ENCODE assay signal across 13 cellular contexts in the genomic region with DNA sequence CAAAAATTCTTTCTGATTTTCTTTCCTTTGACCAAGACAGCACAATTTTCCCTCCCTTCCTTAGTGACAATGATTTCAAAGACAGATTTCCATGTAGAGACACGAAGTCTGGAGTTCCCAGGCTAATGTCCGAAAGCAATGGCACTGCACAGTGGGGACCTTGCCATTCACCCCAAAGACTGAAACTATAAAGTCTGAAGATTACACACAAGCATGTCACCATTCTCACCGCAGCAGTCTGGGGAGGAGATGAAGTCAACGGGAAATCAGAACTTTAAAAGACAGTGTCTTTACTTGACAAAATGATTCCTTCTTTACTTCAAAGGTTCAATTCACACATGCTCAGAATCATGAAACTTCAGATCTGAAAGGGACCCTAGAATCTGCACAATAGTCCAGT. TPM values are rescaled to one million over a fixed set of nuclear protein-coding genes. Genes with fewer than 3 reads are reported as not detected.
DNase-seq lines count a peak whose midpoint lies in the region; ATAC-seq and TF ChIP-seq lines count a peak whose summit lies in the region.
"Had no signal": no experiment of that assay in that cellular context is flagged by ENCODE, and none has a peak within 500 bp of the region (broad histone marks: within the 10 kb centered on the region; RNA-seq: fewer than 3 reads in every experiment).

No MANE protein-coding gene starts in this region.

- TF ChIP-seq POLR2A in vagina (IDR thresholded peaks at IDR 0.05), result no peak

- H3K4me1 Mint-ChIP-seq in GM23338 (peaks cover 60% of the 10 kb centered on the region), progenitor cell of endocrine pancreas (ENCODE audit: low read depth) (peaks cover 20% of the 10 kb centered on the region)
- H3K4me1 Mint-ChIP-seq in activated CD8-positive, alpha-beta T cell treated with anti-CD3 and anti-CD28 coated beads for 36 hours (ENCODE audit: low read depth), result peaks cover 61% of the 10 kb centered on the region

- H3K36me3 ChIP-seq in GM23338 (ENCODE audit: insufficient read depth), result no peaks in the 10 kb centered on the region
- H3K36me3 ChIP-seq in vagina, result no peaks in the 10 kb centered on the region
- H3K36me3 ChIP-seq: prostate gland had no signal

- H3K4me3 ChIP-seq in GM12865 (ENCODE audit: low read depth, low read length) (peak overlapping the region; percentile 27), GM23338 (peak overlapping the region; percentile 18), vagina (no peak overlapping the region)
- H3K4me3 ChIP-seq: prostate gland had no signal

- ATAC-seq in GM23338 (no peak), HG02840 (IDR thresholded peaks at IDR 0.05; ENCODE audit: low FRiP score, unreplicated experiment) (no peak)
- peak; percentile 33 for ATAC-seq in activated CD8-positive, alpha-beta T cell treated with anti-CD3 and anti-CD28 coated beads for 36 hours
- ATAC-seq: HCT116 had no signal

- peaks cover 66% of the 10 kb centered on the region for H3K4me1 ChIP-seq in GM23338 (ENCODE audit: insufficient read depth)
- peaks cover 43% of the 10 kb centered on the region for H3K4me1 ChIP-seq in vagina

- H3K9me2 ChIP-seq in GM23338 (ENCODE audit: insufficient read depth), result no peaks in the 10 kb centered on the region

- H3K9me3 Mint-ChIP-seq in GM23338 (no peaks in the 10 kb centered on the region), progenitor cell of endocrine pancreas (ENCODE audit: low read depth) (no peaks in the 10 kb centered on the region)
- no peaks in the 10 kb centered on the region for H3K9me3 Mint-ChIP-seq in activated CD8-positive, alpha-beta T cell treated with anti-CD3 and anti-CD28 coated beads for 36 hours

- H3K27me3 Mint-ChIP-seq in GM23338 (ENCODE audit: insufficient read depth, low read depth, poor library complexity), result peaks cover 4% of the 10 kb centered on the region
- H3K27me3 Mint-ChIP-seq in activated CD8-positive, alpha-beta T cell treated with anti-CD3 and anti-CD28 coated beads for 36 hours, result no peaks in the 10 kb centered on the region
- no peaks in the 10 kb centered on the region for H3K27me3 Mint-ChIP-seq in progenitor cell of endocrine pancreas

- H3K4me2 ChIP-seq in GM23338, result peak overlapping the region; percentile 59

- no peaks in the 10 kb centered on the region for H3K9me3 ChIP-seq in vagina
- H3K9me3 ChIP-seq: Caco-2, prostate gland had no signal

- no peak overlapping the region for H2AFZ ChIP-seq in GM23338

- intact Hi-C loops in activated CD8-positive, alpha-beta T cell treated with anti-CD3 and anti-CD28 coated beads for 36 hours (cut with micrococcal nuclease), result no loop called here
- intact Hi-C loops in vagina (cut with DNase I), result no loop called here

- TF ChIP-seq CTCF in GM12865 (IDR thresholded peaks at IDR 0.05; ENCODE audit: insufficient read depth, low read depth, low read length, missing control alignments) (no peak), GM23338 (conservative IDR thresholded peaks at IDR 0.05; ENCODE audit: low read depth in 2 of 2) (no peak), progenitor cell of endocrine pancreas (IDR thresholded peaks at IDR 0.05; ENCODE audit: unreplicated experiment) (no peak), vagina (IDR thresholded peaks at IDR 0.05) (no peak)
- TF ChIP-seq CTCF in activated CD8-positive, alpha-beta T cell treated with anti-CD3 and anti-CD28 coated beads for 36 hours (IDR thresholded peaks at IDR 0.05), result no peak

- POLR2A ChIA-PET in activated CD8-positive, alpha-beta T cell treated with anti-CD3 and anti-CD28 coated beads for 36 hours (lab: Charles Lee), result no interaction called here

- H4K20me1 ChIP-seq in GM23338 (replicated peaks; ENCODE audit: insufficient read depth), result peaks cover 87% of the 10 kb centered on the region

- peak overlapping the region; percentile 50; the same call in 1 of the 2 replicates for H3K27ac ChIP-seq in GM23338 (ENCODE audit: low read depth)
- no peak overlapping the region for H3K27ac ChIP-seq in vagina
- H3K27ac ChIP-seq: prostate gland had no signal

- peak overlapping the region; percentile 49; the same call in 1 of the 2 replicates for H3K27ac Mint-ChIP-seq in GM23338
- H3K27ac Mint-ChIP-seq in activated CD8-positive, alpha-beta T cell treated with anti-CD3 and anti-CD28 coated beads for 36 hours, result peak overlapping the region; percentile 70
- peak overlapping the region; percentile 71 for H3K27ac Mint-ChIP-seq in progenitor cell of endocrine pancreas

- H3K4me3 Mint-ChIP-seq in GM23338 (0 out of 3 replicates have a peak overlapping the region, but pooled peaks have one; percentile 18), progenitor cell of endocrine pancreas (ENCODE audit: low read depth) (no peak overlapping the region)
- H3K4me3 Mint-ChIP-seq in activated CD8-positive, alpha-beta T cell treated with anti-CD3 and anti-CD28 coated beads for 36 hours, result no peak overlapping the region

- CTCF ChIA-PET in activated CD8-positive, alpha-beta T cell treated with anti-CD3 and anti-CD28 coated beads for 36 hours (lab: Charles Lee), result no interaction called here

- H3F3A ChIP-seq in GM23338 (replicated peaks; ENCODE audit: low read depth), result no peaks in the 10 kb centered on the region

- peak; percentile 84 for DNase-seq in GM12865 (ENCODE audit: low read depth)
- no peak for DNase-seq in GM23338 (ENCODE audit: low spot score)
- peak; percentile 26 for DNase-seq in activated CD8-positive, alpha-beta T cell treated with anti-CD3 and anti-CD28 coated beads for 36 hours
- DNase-seq in progenitor cell of endocrine pancreas (ENCODE audit: low spot score, unreplicated experiment), result no peak
- no peak for DNase-seq in vagina (ENCODE audit: extremely low spot score in 2 of 2)
- DNase-seq in NCI-H1436 (lab: John Stamatoyannopoulos, UW), result no peak
- DNase-seq: activated CD4-positive, alpha-beta T cell treated with anti-CD3 and anti-CD28 coated beads, Interleukin-2, amount 50 U/mL, for 1 hour; Caco-2; NCI-H1436 treated with DMSO at 0.1 percent for 48 hours; stimulated activated CD4-positive, alpha-beta T cell treated with anti-CD3 and anti-CD28 coated beads, Interleukin-2, amount 100 ng/mL, for 24 hours had no signal

- peaks cover 6% of the 10 kb centered on the region; the same call in 1 of the 3 replicates for H3K36me3 Mint-ChIP-seq in GM23338 (ENCODE audit: low read depth)
- H3K36me3 Mint-ChIP-seq in activated CD8-positive, alpha-beta T cell treated with anti-CD3 and anti-CD28 coated beads for 36 hours (ENCODE audit: low read depth), result peaks cover 10% of the 10 kb centered on the region
- peaks cover 2% of the 10 kb centered on the region for H3K36me3 Mint-ChIP-seq in progenitor cell of endocrine pancreas (ENCODE audit: insufficient read depth)

- H3K79me2 ChIP-seq in GM23338 (replicated peaks; ENCODE audit: insufficient read depth), result peaks cover 100% of the 10 kb centered on the region

- no peaks in the 10 kb centered on the region for H3K27me3 ChIP-seq in GM23338 (ENCODE audit: insufficient read depth)
- H3K27me3 ChIP-seq in vagina, result no peaks in the 10 kb centered on the region

TF ChIP-seq in GM23338, 12 proteins besides CTCF, POLR2A, EP300 and RAD21 (continues in another document):
- TF ChIP-seq ZNF331 (CRISPR knock-in tag; IDR thresholded peaks at IDR 0.05; ENCODE audit: low read depth) (no peak), EZH2 (IDR thresholded peaks at IDR 0.05; ENCODE audit: low read depth, unreplicated experiment) (no peak), CREB1 (CRISPR knock-in tag; IDR thresholded peaks at IDR 0.05; ENCODE audit: low read depth) (no peak), NANOG (IDR thresholded peaks at IDR 0.05; ENCODE audit: borderline replicate concordance) (no peak), POLR2AphosphoS5 (IDR thresholded peaks at IDR 0.05; ENCODE audit: low read depth) (no peak), JUNB (IDR thresholded peaks at IDR 0.05; ENCODE audit: unreplicated experiment) (no peak), STAT1 (IDR thresholded peaks at IDR 0.05; ENCODE audit: unreplicated experiment) (no peak), EZH2phosphoT487 (IDR thresholded peaks at IDR 0.05; ENCODE audit: unreplicated experiment) (no peak)
- TF ChIP-seq, protein P1, sequence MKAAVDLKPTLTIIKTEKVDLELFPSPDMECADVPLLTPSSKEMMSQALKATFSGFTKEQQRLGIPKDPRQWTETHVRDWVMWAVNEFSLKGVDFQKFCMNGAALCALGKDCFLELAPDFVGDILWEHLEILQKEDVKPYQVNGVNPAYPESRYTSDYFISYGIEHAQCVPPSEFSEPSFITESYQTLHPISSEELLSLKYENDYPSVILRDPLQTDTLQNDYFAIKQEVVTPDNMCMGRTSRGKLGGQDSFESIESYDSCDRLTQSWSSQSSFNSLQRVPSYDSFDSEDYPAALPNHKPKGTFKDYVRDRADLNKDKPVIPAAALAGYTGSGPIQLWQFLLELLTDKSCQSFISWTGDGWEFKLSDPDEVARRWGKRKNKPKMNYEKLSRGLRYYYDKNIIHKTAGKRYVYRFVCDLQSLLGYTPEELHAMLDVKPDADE (IDR thresholded peaks at IDR 0.05), result no peak
- TF ChIP-seq, protein P2, sequence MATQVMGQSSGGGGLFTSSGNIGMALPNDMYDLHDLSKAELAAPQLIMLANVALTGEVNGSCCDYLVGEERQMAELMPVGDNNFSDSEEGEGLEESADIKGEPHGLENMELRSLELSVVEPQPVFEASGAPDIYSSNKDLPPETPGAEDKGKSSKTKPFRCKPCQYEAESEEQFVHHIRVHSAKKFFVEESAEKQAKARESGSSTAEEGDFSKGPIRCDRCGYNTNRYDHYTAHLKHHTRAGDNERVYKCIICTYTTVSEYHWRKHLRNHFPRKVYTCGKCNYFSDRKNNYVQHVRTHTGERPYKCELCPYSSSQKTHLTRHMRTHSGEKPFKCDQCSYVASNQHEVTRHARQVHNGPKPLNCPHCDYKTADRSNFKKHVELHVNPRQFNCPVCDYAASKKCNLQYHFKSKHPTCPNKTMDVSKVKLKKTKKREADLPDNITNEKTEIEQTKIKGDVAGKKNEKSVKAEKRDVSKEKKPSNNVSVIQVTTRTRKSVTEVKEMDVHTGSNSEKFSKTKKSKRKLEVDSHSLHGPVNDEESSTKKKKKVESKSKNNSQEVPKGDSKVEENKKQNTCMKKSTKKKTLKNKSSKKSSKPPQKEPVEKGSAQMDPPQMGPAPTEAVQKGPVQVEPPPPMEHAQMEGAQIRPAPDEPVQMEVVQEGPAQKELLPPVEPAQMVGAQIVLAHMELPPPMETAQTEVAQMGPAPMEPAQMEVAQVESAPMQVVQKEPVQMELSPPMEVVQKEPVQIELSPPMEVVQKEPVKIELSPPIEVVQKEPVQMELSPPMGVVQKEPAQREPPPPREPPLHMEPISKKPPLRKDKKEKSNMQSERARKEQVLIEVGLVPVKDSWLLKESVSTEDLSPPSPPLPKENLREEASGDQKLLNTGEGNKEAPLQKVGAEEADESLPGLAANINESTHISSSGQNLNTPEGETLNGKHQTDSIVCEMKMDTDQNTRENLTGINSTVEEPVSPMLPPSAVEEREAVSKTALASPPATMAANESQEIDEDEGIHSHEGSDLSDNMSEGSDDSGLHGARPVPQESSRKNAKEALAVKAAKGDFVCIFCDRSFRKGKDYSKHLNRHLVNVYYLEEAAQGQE (IDR thresholded peaks at IDR 0.05; ENCODE audit: unreplicated experiment), result no peak

RNA-seq across cellular contexts. Expression of gene B4GALT5, which starts 8.3 kb away (rescaled TPM):
- total RNA-seq in GM23338 (2014; rRNA removed; shearing (Covaris generic)), result 50.3 and 53.2 TPM in 2 replicates
- polyA plus RNA-seq in GM23338 (2016; fragmentation: Nextera tagmentation; extraction: Ambion mirVana), result 19.1 and 20.1 TPM in 2 replicates
- total RNA-seq in activated CD8-positive, alpha-beta T cell treated with anti-CD3 and anti-CD28 coated beads for 36 hours, result 10 to 100 TPM; 16.5 to 16.8 TPM
- total RNA-seq in progenitor cell of endocrine pancreas, result 58.6 and 58.8 TPM in 2 replicates
- total RNA-seq in vagina, result 17.9 TPM

Comparison
In these comparisons a context has a peak if more than half of its experiments do, and no peak if none do; other contexts are left out.
1. DNase-seq: peak in GM12865 (single experiment) and activated CD8-positive, alpha-beta T cell treated with anti-CD3 and anti-CD28 coated beads for 36 hours (single experiment); none in GM23338 (single experiment), progenitor cell of endocrine pancreas (single experiment), vagina (0 of 2) and NCI-H1436 (single experiment).
2. H3K4me3 ChIP-seq: peak in GM12865 (single experiment) and GM23338 (single experiment); none in vagina (0 of 2).
3. Peak in every context shown above with its lines, with median percentiles within 50 percentile points of each other: H3K27ac Mint-ChIP-seq.